In genomic region chr5:179967489-179967888, GRCh38 we compare ENCODE assay signal across 2 cellular contexts.
TF ChIP-seq lines count a peak whose summit lies in the region.

No MANE protein-coding gene starts in this region.

TF ChIP-seq in WTC11, 78 proteins besides CTCF, POLR2A, EP300 and RAD21:
- TF ChIP-seq AFF4 (CRISPR knock-in tag; IDR thresholded peaks at IDR 0.05; ENCODE audit: borderline replicate concordance) (no peak), OVOL2 (CRISPR knock-in tag; IDR thresholded peaks at IDR 0.05; ENCODE audit: borderline replicate concordance) (no peak), FOXP4 (CRISPR knock-in tag; IDR thresholded peaks at IDR 0.05) (no peak), ZNF425 (CRISPR knock-in tag; conservative IDR thresholded peaks at IDR 0.05) (no peak)

TF ChIP-seq in HepG2, 621 proteins besides CTCF, POLR2A, EP300 and RAD21 (continues in another document):
- TF ChIP-seq TRIM24 (CRISPR knock-in tag; IDR thresholded peaks at IDR 0.05): no peak
- no peak for TF ChIP-seq E2F5 (CRISPR knock-in tag; conservative IDR thresholded peaks at IDR 0.05)
- no peak for TF ChIP-seq ZNF512 (CRISPR knock-in tag; IDR thresholded peaks at IDR 0.05)
- TF ChIP-seq FOXP1 (IDR thresholded peaks at IDR 0.05): no peak
- TF ChIP-seq FOXP1 (CRISPR knock-in tag; IDR thresholded peaks at IDR 0.05): peak; percentile 72; the same call in 1 of the 2 replicates
- no peak for TF ChIP-seq ZNF335 (CRISPR knock-in tag; IDR thresholded peaks at IDR 0.05)
- no peak for TF ChIP-seq ZNF644 (CRISPR knock-in tag; IDR thresholded peaks at IDR 0.05; ENCODE audit: low read depth)
- no peak for TF ChIP-seq ZBTB7A (CRISPR knock-in tag; IDR thresholded peaks at IDR 0.05)
- no peak for TF ChIP-seq ZNF704 (CRISPR knock-in tag; IDR thresholded peaks at IDR 0.05; ENCODE audit: borderline replicate concordance)
- no peak for TF ChIP-seq KAT2B (IDR thresholded peaks at IDR 0.05; ENCODE audit: borderline replicate concordance, low read depth, low read length)
- no peak for TF ChIP-seq NFE2L2 (IDR thresholded peaks at IDR 0.05; ENCODE audit: low read length)
- no peak for TF ChIP-seq KDM5A (IDR thresholded peaks at IDR 0.05; ENCODE audit: borderline replicate concordance, low read length)
- TF ChIP-seq ZNF841 (CRISPR knock-in tag; IDR thresholded peaks at IDR 0.05; ENCODE audit: borderline replicate concordance): no peak
- no peak for TF ChIP-seq ZBTB10 (CRISPR knock-in tag; IDR thresholded peaks at IDR 0.05; ENCODE audit: borderline replicate concordance)
- TF ChIP-seq KDM2A (CRISPR knock-in tag; IDR thresholded peaks at IDR 0.05; ENCODE audit: borderline replicate concordance, low read depth): no peak
- peak; percentile 75; the same call in 1 of the 2 replicates for TF ChIP-seq SOX5 (CRISPR knock-in tag; IDR thresholded peaks at IDR 0.05; ENCODE audit: borderline replicate concordance)
- TF ChIP-seq ELK4 (CRISPR knock-in tag; IDR thresholded peaks at IDR 0.05; ENCODE audit: borderline replicate concordance): no peak
- no peak for TF ChIP-seq ZNF207 (IDR thresholded peaks at IDR 0.05; ENCODE audit: borderline replicate concordance)
- TF ChIP-seq ZNF703 (CRISPR knock-in tag; IDR thresholded peaks at IDR 0.05; ENCODE audit: borderline replicate concordance): no peak
- TF ChIP-seq HDAC6 (IDR thresholded peaks at IDR 0.05; ENCODE audit: low read depth, low read length): no peak
- no peak for TF ChIP-seq ZNF180 (CRISPR knock-in tag; IDR thresholded peaks at IDR 0.05; ENCODE audit: borderline replicate concordance, low read depth)
- TF ChIP-seq HNRNPH1 (optimal IDR thresholded peaks at IDR 0.05; ENCODE audit: low read depth, low read length): no peak
- TF ChIP-seq KLF6 (CRISPR knock-in tag; IDR thresholded peaks at IDR 0.05): no peak
- no peak for TF ChIP-seq SATB2 (CRISPR knock-in tag; IDR thresholded peaks at IDR 0.05)
- no peak for TF ChIP-seq CBFB (CRISPR knock-in tag; IDR thresholded peaks at IDR 0.05)
- TF ChIP-seq ZBTB37 (CRISPR knock-in tag; IDR thresholded peaks at IDR 0.05): 0 out of 2 replicates have a peak, but pooled peaks have one; percentile 36
- no peak for TF ChIP-seq ZNF687 (CRISPR knock-in tag; IDR thresholded peaks at IDR 0.05)
- no peak for TF ChIP-seq DMAP1 (CRISPR knock-in tag; IDR thresholded peaks at IDR 0.05)
- no peak for TF ChIP-seq MAFF (IDR thresholded peaks at IDR 0.05; ENCODE audit: low read depth, low read length)
- TF ChIP-seq ZNF232 (CRISPR knock-in tag; IDR thresholded peaks at IDR 0.05; ENCODE audit: borderline replicate concordance): no peak
- no peak for TF ChIP-seq FOXO1 (CRISPR knock-in tag; IDR thresholded peaks at IDR 0.05)
- TF ChIP-seq TERF1 (CRISPR knock-in tag; IDR thresholded peaks at IDR 0.05): no peak
- no peak for TF ChIP-seq WIZ (CRISPR knock-in tag; IDR thresholded peaks at IDR 0.05)
- no peak for TF ChIP-seq ARID3A (IDR thresholded peaks at IDR 0.05; ENCODE audit: low read depth, low read length)
- TF ChIP-seq CENPT (CRISPR knock-in tag; IDR thresholded peaks at IDR 0.05; ENCODE audit: low read depth): no peak
- 0 out of 2 replicates have a peak, but pooled peaks have one; percentile 44 for TF ChIP-seq ZBTB34 (CRISPR knock-in tag; IDR thresholded peaks at IDR 0.05)
- peak; percentile 41; the same call in 1 of the 2 replicates for TF ChIP-seq FOXA3 (CRISPR knock-in tag; IDR thresholded peaks at IDR 0.05)
